2 cellular contexts compared by ENCODE assay signal in genomic region chr12:24223926-24224325, GRCh38.
TF ChIP-seq lines count a peak whose summit lies in the region.

No MANE protein-coding gene starts in this region.

TF ChIP-seq in IMR-90, 13 proteins besides CTCF, POLR2A, EP300 and RAD21:
- TF ChIP-seq MXI1 (IDR thresholded peaks at IDR 0.05; ENCODE audit: borderline replicate concordance, low read depth, low read length), result no peak
- TF ChIP-seq RFX5 (IDR thresholded peaks at IDR 0.05; ENCODE audit: low read depth, low read length), result no peak
- no peak for TF ChIP-seq CEBPB (IDR thresholded peaks at IDR 0.05; ENCODE audit: low read depth, low read length)
- TF ChIP-seq NFE2L2 (IDR thresholded peaks at IDR 0.05; ENCODE audit: low read depth, low read length), result no peak
- TF ChIP-seq FOS (IDR thresholded peaks at IDR 0.05; ENCODE audit: low read depth, low read length), result no peak
- no peak for TF ChIP-seq RCOR1 (IDR thresholded peaks at IDR 0.05; ENCODE audit: insufficient replicate concordance, low read length)
- TF ChIP-seq MAZ (IDR thresholded peaks at IDR 0.05; ENCODE audit: borderline replicate concordance, low read depth, low read length), result no peak
- TF ChIP-seq USF2 (IDR thresholded peaks at IDR 0.05; ENCODE audit: low read depth, low read length), result no peak
- TF ChIP-seq CHD1 (IDR thresholded peaks at IDR 0.05; ENCODE audit: low read depth, low read length), result no peak
- no peak for TF ChIP-seq SMC3 (IDR thresholded peaks at IDR 0.05; ENCODE audit: low read depth, low read length)
- no peak for TF ChIP-seq MAFK (IDR thresholded peaks at IDR 0.05; ENCODE audit: low read depth, low read length)
- TF ChIP-seq, protein P1, sequence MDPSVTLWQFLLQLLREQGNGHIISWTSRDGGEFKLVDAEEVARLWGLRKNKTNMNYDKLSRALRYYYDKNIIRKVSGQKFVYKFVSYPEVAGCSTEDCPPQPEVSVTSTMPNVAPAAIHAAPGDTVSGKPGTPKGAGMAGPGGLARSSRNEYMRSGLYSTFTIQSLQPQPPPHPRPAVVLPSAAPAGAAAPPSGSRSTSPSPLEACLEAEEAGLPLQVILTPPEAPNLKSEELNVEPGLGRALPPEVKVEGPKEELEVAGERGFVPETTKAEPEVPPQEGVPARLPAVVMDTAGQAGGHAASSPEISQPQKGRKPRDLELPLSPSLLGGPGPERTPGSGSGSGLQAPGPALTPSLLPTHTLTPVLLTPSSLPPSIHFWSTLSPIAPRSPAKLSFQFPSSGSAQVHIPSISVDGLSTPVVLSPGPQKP (IDR thresholded peaks at IDR 0.05; ENCODE audit: borderline replicate concordance, low read depth, low read length), result no peak
- TF ChIP-seq BHLHE40 (IDR thresholded peaks at IDR 0.05; ENCODE audit: low read depth, low read length), result no peak

TF ChIP-seq in H1, 55 proteins besides CTCF, POLR2A, EP300 and RAD21:
- no peak for TF ChIP-seq BCL11A (IDR thresholded peaks at IDR 0.05; ENCODE audit: low read depth in 2 of 2, low read length in 2 of 2)
- TF ChIP-seq SP2 (IDR thresholded peaks at IDR 0.05; ENCODE audit: low read length), result no peak
- no peak for TF ChIP-seq GABPA (IDR thresholded peaks at IDR 0.05; ENCODE audit: borderline replicate concordance, insufficient read depth, low read length)
- no peak for TF ChIP-seq KDM4A (IDR thresholded peaks at IDR 0.05; ENCODE audit: low read depth, low read length, severe bottlenecking)
- TF ChIP-seq, protein P2, sequence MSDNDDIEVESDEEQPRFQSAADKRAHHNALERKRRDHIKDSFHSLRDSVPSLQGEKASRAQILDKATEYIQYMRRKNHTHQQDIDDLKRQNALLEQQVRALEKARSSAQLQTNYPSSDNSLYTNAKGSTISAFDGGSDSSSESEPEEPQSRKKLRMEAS (IDR thresholded peaks at IDR 0.05), result no peak
- no peak for TF ChIP-seq HDAC6 (IDR thresholded peaks at IDR 0.05; ENCODE audit: low read depth, low read length)
- TF ChIP-seq NRF1 (IDR thresholded peaks at IDR 0.05; ENCODE audit: low read depth, low read length), result no peak
- no peak for TF ChIP-seq KDM1A (IDR thresholded peaks at IDR 0.05; ENCODE audit: borderline replicate concordance, low read length)
- TF ChIP-seq RXRA (IDR thresholded peaks at IDR 0.05; ENCODE audit: insufficient read depth, low read depth, low read length), result no peak
- no peak for TF ChIP-seq POU5F1 (IDR thresholded peaks at IDR 0.05; ENCODE audit: low read depth, low read length)
- no peak for TF ChIP-seq CEBPB (IDR thresholded peaks at IDR 0.05; ENCODE audit: low read depth, low read length)
- no peak for TF ChIP-seq TBP (IDR thresholded peaks at IDR 0.05; ENCODE audit: low read depth, low read length)
- no peak for TF ChIP-seq POLR2AphosphoS5 (IDR thresholded peaks at IDR 0.05; ENCODE audit: low read depth, low read length)
- no peak for TF ChIP-seq E2F6 (IDR thresholded peaks at IDR 0.05)
- no peak for TF ChIP-seq CBX5 (IDR thresholded peaks at IDR 0.05; ENCODE audit: low read depth, low read length)
- TF ChIP-seq SRF (IDR thresholded peaks at IDR 0.05; ENCODE audit: low read depth, low read length), result no peak
- no peak for TF ChIP-seq JUN (IDR thresholded peaks at IDR 0.05; ENCODE audit: low read depth, low read length)
- no peak for TF ChIP-seq RNF2 (IDR thresholded peaks at IDR 0.05; ENCODE audit: borderline replicate concordance, low read depth, low read length, missing control alignments, poor library complexity, severe bottlenecking)
- no peak for TF ChIP-seq TEAD4 (IDR thresholded peaks at IDR 0.05; ENCODE audit: low read depth, low read length)
